In genomic region chr9:33131505-33132248, GRCh38 we compare ENCODE assay signal across 11 cellular contexts.
A peak's percentile ranks its signal among the peaks of the same experiment; 100 is the strongest.
DNase-seq lines count a peak whose midpoint lies in the region; ATAC-seq and TF ChIP-seq lines count a peak whose summit lies in the region.
"Had no signal": no experiment of that assay in that cellular context is flagged by ENCODE, and none has a peak within 500 bp of the region (broad histone marks: within the 10 kb centered on the region; RNA-seq: fewer than 3 reads in every experiment).

No MANE protein-coding gene starts in this region.

- ATAC-seq in central memory CD8-positive, alpha-beta T cell (replicated peaks; ENCODE audit: extremely low read depth, poor library complexity, severe bottlenecking) = no peak

- TF ChIP-seq CTCF in neutrophil (IDR thresholded peaks at IDR 0.05) = no peak

- H3K4me3 ChIP-seq in neutrophil (ENCODE audit: low read depth in 1 of 2, low read length in 1 of 2) = no peak overlapping the region

- peak; percentile 8 to 56 (median 24) for DNase-seq in NCI-H1417 (lab: John Stamatoyannopoulos, UW)
- no peak for DNase-seq in NCI-H1417 treated with DMSO at 0.1 percent for 48 hours (lab: John Stamatoyannopoulos, UW)
- peak; percentile 59 for DNase-seq in HuH-7 (ENCODE audit: low spot score)
- no peak for DNase-seq in central memory CD8-positive, alpha-beta T cell (ENCODE audit: low spot score in 2 of 2)
- no peak for DNase-seq in medulla oblongata (ENCODE audit: extremely low spot score)
- DNase-seq in Kasumi-1 (lab: John Stamatoyannopoulos, UW) = no peak
- no peak for DNase-seq in HUDEP-2 (lab: John Stamatoyannopoulos, UW; ENCODE audit: unreplicated experiment in 76 of 76)
- DNase-seq: activated CD4-positive, alpha-beta T cell treated with anti-CD3 and anti-CD28 coated beads for 4 hours; Karpas-422 had no signal

- H3K27ac ChIP-seq in neutrophil = peak overlapping the region; percentile 80

- no peaks in the 10 kb centered on the region for H3K27me3 Mint-ChIP-seq in central memory CD8-positive, alpha-beta T cell

- peak overlapping the region; percentile 10 for H3K4me3 Mint-ChIP-seq in central memory CD8-positive, alpha-beta T cell

- H3K9me3 ChIP-seq in neutrophil = no peaks in the 10 kb centered on the region

- peak overlapping the region; percentile 100 for H3K27ac Mint-ChIP-seq in central memory CD8-positive, alpha-beta T cell (ENCODE audit: low read depth)

- H3K9me3 Mint-ChIP-seq in central memory CD8-positive, alpha-beta T cell = no peaks in the 10 kb centered on the region

- peaks cover 69% of the 10 kb centered on the region for H3K36me3 Mint-ChIP-seq in central memory CD8-positive, alpha-beta T cell (ENCODE audit: insufficient read depth)

- H3K27me3 ChIP-seq in neutrophil = no peaks in the 10 kb centered on the region
- H3K27me3 ChIP-seq: brain microvascular endothelial cell had no signal

- peaks cover 59% of the 10 kb centered on the region for H3K36me3 ChIP-seq in neutrophil

- H3K4me1 Mint-ChIP-seq in central memory CD8-positive, alpha-beta T cell = peaks cover 73% of the 10 kb centered on the region

- H3K4me1 ChIP-seq in neutrophil (ENCODE audit: control insufficient read depth in 1 of 2, insufficient read depth in 1 of 2, low read depth in 1 of 2, low read length in 1 of 2) = peaks cover 44 to 49% of the 10 kb centered on the region in 2 experiments

Comparison
In these comparisons a context has a peak if more than half of its experiments do, and no peak if none do; other contexts are left out.
1. DNase-seq: peak in NCI-H1417 (3 of 3) and HuH-7 (single experiment); none in NCI-H1417 treated with DMSO at 0.1 percent for 48 hours (single experiment), central memory CD8-positive, alpha-beta T cell (0 of 2), medulla oblongata (single experiment), Kasumi-1 (0 of 2) and HUDEP-2 (0 of 76).